Comparison of ENCODE assay signal across 9 cellular contexts in the genomic region with DNA sequence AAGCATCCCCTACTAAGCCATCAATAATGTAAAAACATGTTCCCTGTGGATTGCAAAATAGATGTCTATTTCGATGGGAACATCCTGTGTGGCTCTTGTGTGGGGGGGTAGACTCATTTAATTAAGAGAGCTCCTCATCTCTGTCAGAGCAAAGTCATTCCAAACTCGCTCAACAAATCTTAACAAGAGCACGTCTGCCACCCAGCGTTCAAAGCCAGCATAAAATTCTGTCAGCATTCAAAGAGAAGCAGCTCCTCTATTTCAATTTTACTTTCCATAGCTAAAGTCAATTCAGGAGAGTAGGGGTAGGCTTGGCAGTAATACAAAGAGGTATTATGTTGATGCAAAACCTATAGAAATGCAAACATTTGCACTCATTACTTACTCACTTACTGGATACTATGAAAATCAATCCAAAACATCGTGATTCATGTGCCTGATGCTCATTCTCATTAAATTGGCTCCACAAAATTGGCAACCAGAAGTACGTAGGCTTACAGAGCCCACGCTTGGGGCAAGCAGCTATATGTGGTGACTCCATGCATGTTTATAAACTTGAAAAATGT.
DNase-seq lines count a peak whose midpoint lies in the region; ATAC-seq, FAIRE-seq and TF ChIP-seq lines count a peak whose summit lies in the region.
"Had no signal": no experiment of that assay in that cellular context is flagged by ENCODE, and none has a peak within 500 bp of the region (broad histone marks: within the 10 kb centered on the region; RNA-seq: fewer than 3 reads in every experiment).

No MANE protein-coding gene starts in this region.

- TF ChIP-seq CTCF in GM10266 (IDR thresholded peaks at IDR 0.05; ENCODE audit: control insufficient read depth, insufficient read depth, low read depth, missing control alignments) (peak; percentile 59), spleen (IDR thresholded peaks at IDR 0.05 in 8 of 11, conservative IDR thresholded peaks at IDR 0.05 in 3 of 11) (peak in 7 of 11 experiments; percentile 36 to 54 (median 41))

- peak; percentile 6 for FAIRE-seq in A204.1 (lab: Jason Lieb, UNC)

- DNase-seq in GM10266 (ENCODE audit: extremely low spot score), result peak; percentile 14
- peak; percentile 89 for DNase-seq in OCI-M1 (lab: John Stamatoyannopoulos, UW)
- DNase-seq in amniotic epithelial cell (ENCODE audit: low read depth), result peak; percentile 56
- DNase-seq in hypothalamus (lab: John Stamatoyannopoulos, UW), result peak in 35 of 51 donors; percentile 1 to 62 (median 29)
- DNase-seq in spleen, result no peak

- H3K4me1 ChIP-seq in spleen, result no peaks in the 10 kb centered on the region

- peak; percentile 60 for ATAC-seq in HG03469 (IDR thresholded peaks at IDR 0.05; ENCODE audit: unreplicated experiment)
- no peak for ATAC-seq in HG03457 (IDR thresholded peaks at IDR 0.05; ENCODE audit: unreplicated experiment)

- H3K9me3 ChIP-seq in spleen, result no peaks in the 10 kb centered on the region

- no peak for TF ChIP-seq POLR2A in spleen (IDR thresholded peaks at IDR 0.05)

- WGBS in spleen, 5 donors, result 31 to 37% (median 32%) methylated on average over 7 of the region's 7 CpGs

- intact Hi-C loops in spleen (cut with DNase I; ENCODE audit: low total_unique reads), result no loop called here

- peaks cover 0 to 11% (median 0%) of the 10 kb centered on the region in 7 donors for H3K27me3 ChIP-seq in spleen (replicated peaks in 1 of 7)

- H3K27ac ChIP-seq in spleen, result no peak overlapping the region
- H3K27ac ChIP-seq: epithelial cell of prostate had no signal

- no peaks in the 10 kb centered on the region for H3K36me3 ChIP-seq in spleen

- no peak overlapping the region for H3K4me3 ChIP-seq in spleen
